In the genomic region with DNA sequence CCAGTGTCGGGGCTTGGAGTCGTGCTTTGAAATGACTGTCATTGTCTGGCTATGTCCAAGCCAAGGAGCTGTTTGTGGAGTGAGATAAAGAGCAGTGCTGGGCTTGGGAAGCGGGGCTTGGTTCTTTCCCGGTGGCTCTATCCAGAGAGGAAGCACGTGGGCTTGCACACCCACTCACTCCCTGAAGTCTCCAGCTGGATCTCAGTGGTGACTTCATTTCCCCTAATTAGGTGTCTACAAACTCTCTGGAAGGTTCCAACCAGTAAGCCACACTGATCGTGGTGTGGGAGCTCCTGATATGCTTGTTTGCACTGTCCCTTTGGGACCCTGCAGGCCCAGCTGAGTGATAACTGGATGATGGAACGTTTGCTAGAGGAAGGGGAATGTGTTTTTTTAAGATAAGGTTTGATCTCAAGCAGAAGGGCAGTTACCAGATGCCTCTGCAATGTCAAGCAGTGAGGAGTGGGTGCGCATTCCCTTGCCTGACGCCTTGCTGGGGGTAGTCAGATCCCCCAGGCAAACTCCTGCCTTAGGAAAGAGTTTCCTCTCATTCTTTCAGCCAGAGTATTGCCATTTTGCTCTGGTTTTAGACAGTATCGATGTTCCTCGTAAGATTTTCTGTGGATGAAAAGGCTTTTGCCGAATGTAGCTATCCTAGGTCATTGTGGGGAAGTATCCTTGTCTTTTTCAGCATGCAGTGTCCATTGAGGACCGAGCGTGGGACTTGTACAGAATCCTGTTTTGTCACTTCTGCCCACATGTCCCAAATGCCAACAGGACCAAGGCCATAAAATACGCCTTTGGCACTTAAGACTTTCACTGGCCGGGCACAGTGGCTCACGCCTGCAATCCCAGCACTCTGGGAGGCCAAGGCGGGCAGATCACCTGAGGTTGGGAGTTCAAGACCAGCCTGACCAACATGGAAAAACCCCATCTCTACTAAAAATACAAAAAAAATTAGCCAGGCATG, we compare ENCODE assay signal across 1 cellular context.
TF ChIP-seq lines count a peak whose summit lies in the region.

No MANE protein-coding gene starts in this region.

TF ChIP-seq in K562, 482 proteins besides CTCF, POLR2A, EP300 and RAD21 (continued from another document and continues in another):
- TF ChIP-seq PHB (CRISPR knock-in tag; IDR thresholded peaks at IDR 0.05) (no peak), TCFL5 (CRISPR knock-in tag; conservative IDR thresholded peaks at IDR 0.05) (peak; percentile 43), JUND (IDR thresholded peaks at IDR 0.05; ENCODE audit: borderline replicate concordance, low read depth, low read length) (peak; percentile 96), JUND (tag; IDR thresholded peaks at IDR 0.05; ENCODE audit: borderline replicate concordance, low read depth, low read length) (peak; percentile 98; the same call in 2 of the 3 replicates), SMARCA4 (IDR thresholded peaks at IDR 0.05) (peak; percentile 100), GTF2E2 (tag; IDR thresholded peaks at IDR 0.05) (peak; percentile 54; the same call in 1 of the 2 replicates), NFIX (CRISPR knock-in tag; IDR thresholded peaks at IDR 0.05; ENCODE audit: low read depth) (no peak), DACH1 (IDR thresholded peaks at IDR 0.05; ENCODE audit: partially characterized antibody) (peak; percentile 95), RBBP5 (IDR thresholded peaks at IDR 0.05; ENCODE audit: borderline replicate concordance, insufficient read depth, low read length, poor library complexity, severe bottlenecking) (peak; percentile 81), NCOR1 (IDR thresholded peaks at IDR 0.05) (peak; percentile 100), RUNX1 (IDR thresholded peaks at IDR 0.05; ENCODE audit: low read depth) (peak; percentile 88; the same call in 1 of the 2 replicates), SMAD1 (IDR thresholded peaks at IDR 0.05; ENCODE audit: low read depth, low read length, partially characterized antibody) (peak; percentile 96), CEBPG (CRISPR knock-in tag; IDR thresholded peaks at IDR 0.05) (peak; percentile 61; the same call in 1 of the 2 replicates), CEBPG (tag; conservative IDR thresholded peaks at IDR 0.05 in 1 of 2, IDR thresholded peaks at IDR 0.05 in 1 of 2) (peak in 1 of 2 experiments; percentile 72; a peak in 2 of 4 replicates), MEIS2 (IDR thresholded peaks at IDR 0.05; ENCODE audit: partially characterized antibody) (peak; percentile 99), ZNF584 (CRISPR knock-in tag; IDR thresholded peaks at IDR 0.05; ENCODE audit: low read depth) (peak; percentile 97), TEAD4 (IDR thresholded peaks at IDR 0.05; ENCODE audit: low read length) (peak; percentile 100), TEAD4 (CRISPR knock-in tag; IDR thresholded peaks at IDR 0.05; ENCODE audit: borderline replicate concordance) (no peak), ETV5 (CRISPR knock-in tag; IDR thresholded peaks at IDR 0.05; ENCODE audit: low read depth) (peak; percentile 87), FIP1L1 (IDR thresholded peaks at IDR 0.05; ENCODE audit: low read depth, low read length, poor library complexity, severe bottlenecking) (no peak), EWSR1 (IDR thresholded peaks at IDR 0.05; ENCODE audit: borderline replicate concordance, low read depth, partially characterized antibody) (no peak), CHD2 (IDR thresholded peaks at IDR 0.05; ENCODE audit: low read depth, low read length) (no peak; the same call in 1 of the 2 replicates), ZNF324 (CRISPR knock-in tag; IDR thresholded peaks at IDR 0.05) (0 out of 2 replicates have a peak, but pooled peaks have one; percentile 39), NCOA6 (IDR thresholded peaks at IDR 0.05) (peak; percentile 53; the same call in 1 of the 2 replicates), PHF21A (IDR thresholded peaks at IDR 0.05; ENCODE audit: borderline replicate concordance, low read depth) (0 out of 2 replicates have a peak, but pooled peaks have one; percentile 53), KLF13 (tag; IDR thresholded peaks at IDR 0.05; ENCODE audit: borderline replicate concordance, low read depth) (peak; percentile 47; the same call in 1 of the 2 replicates), GATAD2B (IDR thresholded peaks at IDR 0.05; ENCODE audit: borderline replicate concordance) (peak; percentile 93), TAL1 (IDR thresholded peaks at IDR 0.05) (peak; percentile 100), SPI1 (IDR thresholded peaks at IDR 0.05; ENCODE audit: borderline replicate concordance, low read depth, low read length) (peak; percentile 52), ZNF764 (CRISPR knock-in tag; IDR thresholded peaks at IDR 0.05; ENCODE audit: low read depth) (no peak)
- TF ChIP-seq, protein P1, sequence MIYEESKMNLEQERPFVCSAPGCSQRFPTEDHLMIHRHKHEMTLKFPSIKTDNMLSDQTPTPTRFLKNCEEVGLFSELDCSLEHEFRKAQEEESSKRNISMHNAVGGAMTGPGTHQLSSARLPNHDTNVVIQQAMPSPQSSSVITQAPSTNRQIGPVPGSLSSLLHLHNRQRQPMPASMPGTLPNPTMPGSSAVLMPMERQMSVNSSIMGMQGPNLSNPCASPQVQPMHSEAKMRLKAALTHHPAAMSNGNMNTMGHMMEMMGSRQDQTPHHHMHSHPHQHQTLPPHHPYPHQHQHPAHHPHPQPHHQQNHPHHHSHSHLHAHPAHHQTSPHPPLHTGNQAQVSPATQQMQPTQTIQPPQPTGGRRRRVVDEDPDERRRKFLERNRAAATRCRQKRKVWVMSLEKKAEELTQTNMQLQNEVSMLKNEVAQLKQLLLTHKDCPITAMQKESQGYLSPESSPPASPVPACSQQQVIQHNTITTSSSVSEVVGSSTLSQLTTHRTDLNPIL (CRISPR knock-in tag; IDR thresholded peaks at IDR 0.05), result 0 out of 2 replicates have a peak, but pooled peaks have one; percentile 19
- TF ChIP-seq, protein P2, sequence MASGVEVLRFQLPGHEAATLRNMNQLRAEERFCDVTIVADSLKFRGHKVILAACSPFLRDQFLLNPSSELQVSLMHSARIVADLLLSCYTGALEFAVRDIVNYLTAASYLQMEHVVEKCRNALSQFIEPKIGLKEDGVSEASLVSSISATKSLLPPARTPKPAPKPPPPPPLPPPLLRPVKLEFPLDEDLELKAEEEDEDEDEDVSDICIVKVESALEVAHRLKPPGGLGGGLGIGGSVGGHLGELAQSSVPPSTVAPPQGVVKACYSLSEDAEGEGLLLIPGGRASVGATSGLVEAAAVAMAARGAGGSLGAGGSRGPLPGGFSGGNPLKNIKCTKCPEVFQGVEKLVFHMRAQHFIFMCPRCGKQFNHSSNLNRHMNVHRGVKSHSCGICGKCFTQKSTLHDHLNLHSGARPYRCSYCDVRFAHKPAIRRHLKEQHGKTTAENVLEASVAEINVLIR (CRISPR knock-in tag; IDR thresholded peaks at IDR 0.05), result peak; percentile 52
- TF ChIP-seq, protein P3, sequence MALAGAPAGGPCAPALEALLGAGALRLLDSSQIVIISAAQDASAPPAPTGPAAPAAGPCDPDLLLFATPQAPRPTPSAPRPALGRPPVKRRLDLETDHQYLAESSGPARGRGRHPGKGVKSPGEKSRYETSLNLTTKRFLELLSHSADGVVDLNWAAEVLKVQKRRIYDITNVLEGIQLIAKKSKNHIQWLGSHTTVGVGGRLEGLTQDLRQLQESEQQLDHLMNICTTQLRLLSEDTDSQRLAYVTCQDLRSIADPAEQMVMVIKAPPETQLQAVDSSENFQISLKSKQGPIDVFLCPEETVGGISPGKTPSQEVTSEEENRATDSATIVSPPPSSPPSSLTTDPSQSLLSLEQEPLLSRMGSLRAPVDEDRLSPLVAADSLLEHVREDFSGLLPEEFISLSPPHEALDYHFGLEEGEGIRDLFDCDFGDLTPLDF (CRISPR knock-in tag; IDR thresholded peaks at IDR 0.05), result peak; percentile 63; the same call in 1 of the 2 replicates
- TF ChIP-seq, protein P4, sequence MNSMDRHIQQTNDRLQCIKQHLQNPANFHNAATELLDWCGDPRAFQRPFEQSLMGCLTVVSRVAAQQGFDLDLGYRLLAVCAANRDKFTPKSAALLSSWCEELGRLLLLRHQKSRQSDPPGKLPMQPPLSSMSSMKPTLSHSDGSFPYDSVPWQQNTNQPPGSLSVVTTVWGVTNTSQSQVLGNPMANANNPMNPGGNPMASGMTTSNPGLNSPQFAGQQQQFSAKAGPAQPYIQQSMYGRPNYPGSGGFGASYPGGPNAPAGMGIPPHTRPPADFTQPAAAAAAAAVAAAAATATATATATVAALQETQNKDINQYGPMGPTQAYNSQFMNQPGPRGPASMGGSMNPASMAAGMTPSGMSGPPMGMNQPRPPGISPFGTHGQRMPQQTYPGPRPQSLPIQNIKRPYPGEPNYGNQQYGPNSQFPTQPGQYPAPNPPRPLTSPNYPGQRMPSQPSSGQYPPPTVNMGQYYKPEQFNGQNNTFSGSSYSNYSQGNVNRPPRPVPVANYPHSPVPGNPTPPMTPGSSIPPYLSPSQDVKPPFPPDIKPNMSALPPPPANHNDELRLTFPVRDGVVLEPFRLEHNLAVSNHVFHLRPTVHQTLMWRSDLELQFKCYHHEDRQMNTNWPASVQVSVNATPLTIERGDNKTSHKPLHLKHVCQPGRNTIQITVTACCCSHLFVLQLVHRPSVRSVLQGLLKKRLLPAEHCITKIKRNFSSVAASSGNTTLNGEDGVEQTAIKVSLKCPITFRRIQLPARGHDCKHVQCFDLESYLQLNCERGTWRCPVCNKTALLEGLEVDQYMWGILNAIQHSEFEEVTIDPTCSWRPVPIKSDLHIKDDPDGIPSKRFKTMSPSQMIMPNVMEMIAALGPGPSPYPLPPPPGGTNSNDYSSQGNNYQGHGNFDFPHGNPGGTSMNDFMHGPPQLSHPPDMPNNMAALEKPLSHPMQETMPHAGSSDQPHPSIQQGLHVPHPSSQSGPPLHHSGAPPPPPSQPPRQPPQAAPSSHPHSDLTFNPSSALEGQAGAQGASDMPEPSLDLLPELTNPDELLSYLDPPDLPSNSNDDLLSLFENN (IDR thresholded peaks at IDR 0.05; ENCODE audit: low read depth in 2 of 2, low read length in 2 of 2), result peak in 1 of 2 experiments; percentile 99; a peak in 2 of 4 replicates
- TF ChIP-seq, protein P5, sequence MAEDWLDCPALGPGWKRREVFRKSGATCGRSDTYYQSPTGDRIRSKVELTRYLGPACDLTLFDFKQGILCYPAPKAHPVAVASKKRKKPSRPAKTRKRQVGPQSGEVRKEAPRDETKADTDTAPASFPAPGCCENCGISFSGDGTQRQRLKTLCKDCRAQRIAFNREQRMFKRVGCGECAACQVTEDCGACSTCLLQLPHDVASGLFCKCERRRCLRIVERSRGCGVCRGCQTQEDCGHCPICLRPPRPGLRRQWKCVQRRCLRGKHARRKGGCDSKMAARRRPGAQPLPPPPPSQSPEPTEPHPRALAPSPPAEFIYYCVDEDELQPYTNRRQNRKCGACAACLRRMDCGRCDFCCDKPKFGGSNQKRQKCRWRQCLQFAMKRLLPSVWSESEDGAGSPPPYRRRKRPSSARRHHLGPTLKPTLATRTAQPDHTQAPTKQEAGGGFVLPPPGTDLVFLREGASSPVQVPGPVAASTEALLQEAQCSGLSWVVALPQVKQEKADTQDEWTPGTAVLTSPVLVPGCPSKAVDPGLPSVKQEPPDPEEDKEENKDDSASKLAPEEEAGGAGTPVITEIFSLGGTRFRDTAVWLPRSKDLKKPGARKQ (CRISPR knock-in tag; IDR thresholded peaks at IDR 0.05), result no peak
- TF ChIP-seq, protein P6, sequence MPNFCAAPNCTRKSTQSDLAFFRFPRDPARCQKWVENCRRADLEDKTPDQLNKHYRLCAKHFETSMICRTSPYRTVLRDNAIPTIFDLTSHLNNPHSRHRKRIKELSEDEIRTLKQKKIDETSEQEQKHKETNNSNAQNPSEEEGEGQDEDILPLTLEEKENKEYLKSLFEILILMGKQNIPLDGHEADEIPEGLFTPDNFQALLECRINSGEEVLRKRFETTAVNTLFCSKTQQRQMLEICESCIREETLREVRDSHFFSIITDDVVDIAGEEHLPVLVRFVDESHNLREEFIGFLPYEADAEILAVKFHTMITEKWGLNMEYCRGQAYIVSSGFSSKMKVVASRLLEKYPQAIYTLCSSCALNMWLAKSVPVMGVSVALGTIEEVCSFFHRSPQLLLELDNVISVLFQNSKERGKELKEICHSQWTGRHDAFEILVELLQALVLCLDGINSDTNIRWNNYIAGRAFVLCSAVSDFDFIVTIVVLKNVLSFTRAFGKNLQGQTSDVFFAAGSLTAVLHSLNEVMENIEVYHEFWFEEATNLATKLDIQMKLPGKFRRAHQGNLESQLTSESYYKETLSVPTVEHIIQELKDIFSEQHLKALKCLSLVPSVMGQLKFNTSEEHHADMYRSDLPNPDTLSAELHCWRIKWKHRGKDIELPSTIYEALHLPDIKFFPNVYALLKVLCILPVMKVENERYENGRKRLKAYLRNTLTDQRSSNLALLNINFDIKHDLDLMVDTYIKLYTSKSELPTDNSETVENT (CRISPR knock-in tag; IDR thresholded peaks at IDR 0.05), result no peak
